15 cellular contexts compared by ENCODE assay signal in the genomic region with DNA sequence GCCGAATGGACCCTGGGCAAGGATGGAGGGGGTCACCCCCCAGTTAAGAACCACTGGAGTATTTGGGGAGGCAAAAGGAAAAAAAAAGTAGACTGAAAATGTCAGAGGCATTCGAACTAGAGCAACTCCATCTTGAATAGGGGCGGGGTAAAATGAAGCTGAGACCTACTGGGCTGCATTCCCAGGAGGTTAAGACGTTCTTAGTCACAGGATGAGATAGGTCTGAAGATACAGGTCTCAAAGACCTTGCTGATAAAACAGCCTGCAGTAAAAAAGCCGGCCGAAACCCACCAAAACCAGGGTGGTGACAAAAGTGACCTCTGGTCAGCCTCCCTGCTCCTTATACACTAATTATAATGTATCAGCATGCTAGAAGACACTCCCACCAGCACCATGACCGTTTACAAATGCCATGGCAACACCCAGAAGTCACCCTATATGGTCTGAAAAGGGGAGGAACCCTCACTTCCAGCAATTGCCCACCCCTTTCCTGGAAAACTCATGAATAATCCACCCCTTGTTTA.
"Had no signal": no experiment of that assay in that cellular context is flagged by ENCODE, and none has a peak within 500 bp of the region (broad histone marks: within the 10 kb centered on the region; RNA-seq: fewer than 3 reads in every experiment).

No MANE protein-coding gene starts in this region.

- H3K36me3 ChIP-seq: gastroesophageal sphincter, pancreas had no signal

- H3K9me3 Mint-ChIP-seq: activated naive CD8-positive, alpha-beta T cell treated with anti-CD3 and anti-CD28 coated beads, Interleukin-2, amount 10 ng/mL, durations not matched to agents 7 days and 5 days; stimulated activated naive CD8-positive, alpha-beta T cell treated with anti-CD3 and anti-CD28 coated beads, Interleukin-15, Interleukin-2, amounts not matched to agents 100 ng/mL and 50 ng/mL, for 24 hours had no signal

- ATAC-seq: gastroesophageal sphincter, left ventricle myocardium superior, pancreas had no signal

- H3K36me3 Mint-ChIP-seq: activated naive CD8-positive, alpha-beta T cell treated with anti-CD3 and anti-CD28 coated beads, Interleukin-2, amount 10 ng/mL, durations not matched to agents 7 days and 5 days had no signal

- H3K4me3 Mint-ChIP-seq: activated naive CD8-positive, alpha-beta T cell treated with anti-CD3 and anti-CD28 coated beads, Interleukin-2, amount 10 ng/mL, durations not matched to agents 7 days and 5 days had no signal

- H3K27ac Mint-ChIP-seq: activated naive CD8-positive, alpha-beta T cell treated with anti-CD3 and anti-CD28 coated beads, Interleukin-2, amount 10 ng/mL, durations not matched to agents 7 days and 5 days; stimulated activated naive CD8-positive, alpha-beta T cell treated with anti-CD3 and anti-CD28 coated beads, Interleukin-15, Interleukin-2, amounts not matched to agents 100 ng/mL and 50 ng/mL, for 24 hours had no signal

- H3K4me3 ChIP-seq: coronary artery, gastroesophageal sphincter, pancreas had no signal

- FAIRE-seq: pancreas had no signal

- H3K9me3 ChIP-seq: gastroesophageal sphincter, pancreas had no signal

- H3K27ac ChIP-seq: coronary artery, epithelial cell of prostate, gastroesophageal sphincter, pancreas had no signal

- H3K4me1 ChIP-seq: gastroesophageal sphincter, pancreas had no signal

- DNase-seq: activated CD4-positive, alpha-beta T cell treated with anti-CD3 and anti-CD28 coated beads, Interleukin-2, amount 50 U/mL, for 1 hour; activated CD4-positive, CD25-positive, alpha-beta regulatory T cell; activated naive CD8-positive, alpha-beta T cell treated with anti-CD3 and anti-CD28 coated beads, Interleukin-2, amount 10 ng/mL, durations not matched to agents 7 days and 5 days; activated T-cell treated with anti-CD3 and anti-CD28 coated beads for 4 hours; central memory CD4-positive, alpha-beta T cell; effector memory CD4-positive, alpha-beta T cell; left ventricle myocardium superior; pancreas; retina; stimulated activated CD4-positive, alpha-beta T cell treated with anti-CD3 and anti-CD28 coated beads, Interleukin-15, amount 100 ng/mL, for 24 hours; stimulated activated CD4-positive, alpha-beta T cell treated with anti-CD3 and anti-CD28 coated beads, Interleukin-4, amount 100 ng/mL, for 24 hours had no signal
